In the genomic region with DNA sequence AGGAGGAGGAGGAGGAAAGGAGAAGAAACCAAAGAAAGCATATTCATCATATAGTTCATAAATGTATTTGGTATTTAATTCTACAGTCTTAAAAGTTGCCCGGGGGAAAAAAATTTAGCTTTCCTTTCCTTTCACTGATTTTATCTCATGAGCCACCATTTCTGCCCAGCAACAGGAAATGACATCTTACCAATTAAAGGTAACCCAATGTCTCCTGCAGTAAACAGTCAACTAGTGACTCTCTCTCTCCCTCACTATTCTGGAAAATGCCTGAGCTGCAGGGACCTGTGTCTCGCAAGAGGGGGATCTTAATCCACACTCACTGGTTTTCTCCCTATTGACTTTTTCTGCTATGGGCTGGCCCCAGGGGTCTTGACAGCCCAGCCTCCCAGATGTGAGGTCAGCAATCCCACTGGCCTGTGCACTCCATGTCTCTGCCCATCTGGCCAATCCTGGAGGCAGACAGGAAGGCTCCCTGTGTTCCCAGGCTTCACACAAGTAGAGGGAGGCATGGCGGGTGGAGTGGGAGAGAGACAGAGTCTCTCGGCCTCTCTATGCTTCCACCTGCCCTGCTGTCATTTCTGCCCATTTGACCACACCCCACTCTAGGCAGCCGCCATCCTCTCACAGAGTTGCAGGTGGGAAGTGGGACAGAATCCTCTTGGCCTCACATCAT, we compare ENCODE assay signal across 21 cellular contexts.
DNase-seq lines count a peak whose midpoint lies in the region; ATAC-seq and TF ChIP-seq lines count a peak whose summit lies in the region.
"Had no signal": no experiment of that assay in that cellular context is flagged by ENCODE, and none has a peak within 500 bp of the region (broad histone marks: within the 10 kb centered on the region; RNA-seq: fewer than 3 reads in every experiment).

No MANE protein-coding gene starts in this region.

- H3K27ac ChIP-seq in prostate gland: no peak overlapping the region
- H3K27ac ChIP-seq: brain microvascular endothelial cell, coronary artery, lower lobe of right lung, ovary had no signal

- intact Hi-C loops in prostate gland (cut with DNase I) (no loop called here), head of caudate nucleus (cut with DNase I) (loop anchor here (5.0 kb wide), 1 partner anchor 47 kb away; no protein-coding TSS in a partner anchor)

- 83% methylated on average over 5 of the region's 5 CpGs for WGBS in prostate gland

- H3K9me3 Mint-ChIP-seq in stimulated activated naive CD8-positive, alpha-beta T cell treated with anti-CD3 and anti-CD28 coated beads, Interleukin-15, Interleukin-2, amounts not matched to agents 100 ng/mL and 50 ng/mL, for 24 hours: no peaks in the 10 kb centered on the region
- peaks cover 0 to 8% of the 10 kb centered on the region in 2 donors for H3K9me3 Mint-ChIP-seq in stimulated activated naive CD8-positive, alpha-beta T cell treated with anti-CD3 and anti-CD28 coated beads, Interleukin-15, amount 100 ng/mL, for 72 hours
- H3K9me3 Mint-ChIP-seq: activated B cell treated with CpG ODN at 0.5 μM for 24 hours had no signal

- H3K27me3 Mint-ChIP-seq in stimulated activated naive CD8-positive, alpha-beta T cell treated with anti-CD3 and anti-CD28 coated beads, Interleukin-15, Interleukin-2, amounts not matched to agents 100 ng/mL and 50 ng/mL, for 24 hours: peaks cover 3% of the 10 kb centered on the region
- H3K27me3 Mint-ChIP-seq in stimulated activated naive CD8-positive, alpha-beta T cell treated with anti-CD3 and anti-CD28 coated beads, Interleukin-15, amount 100 ng/mL, for 72 hours: no peaks in the 10 kb centered on the region

- no peak overlapping the region for H3K4me3 ChIP-seq in prostate gland
- H3K4me3 ChIP-seq: coronary artery, lower lobe of right lung, ovary had no signal

- H3K36me3 Mint-ChIP-seq in stimulated activated naive CD8-positive, alpha-beta T cell treated with anti-CD3 and anti-CD28 coated beads, Interleukin-15, Interleukin-2, amounts not matched to agents 100 ng/mL and 50 ng/mL, for 24 hours (ENCODE audit: low read depth): no peaks in the 10 kb centered on the region

- no peak overlapping the region for H3K4me3 Mint-ChIP-seq in stimulated activated naive CD8-positive, alpha-beta T cell treated with anti-CD3 and anti-CD28 coated beads, Interleukin-15, Interleukin-2, amounts not matched to agents 100 ng/mL and 50 ng/mL, for 24 hours
- H3K4me3 Mint-ChIP-seq in stimulated activated naive CD8-positive, alpha-beta T cell treated with anti-CD3 and anti-CD28 coated beads, Interleukin-15, amount 100 ng/mL, for 72 hours: no peak overlapping the region
- H3K4me3 Mint-ChIP-seq: activated B cell treated with CpG ODN at 0.5 μM for 24 hours had no signal

- no peak for TF ChIP-seq POLR2A in prostate gland (IDR thresholded peaks at IDR 0.05)

- no peak for ATAC-seq in stimulated activated naive CD8-positive, alpha-beta T cell treated with anti-CD3 and anti-CD28 coated beads, Interleukin-15, Interleukin-2, amounts not matched to agents 100 U/mL and 50 U/mL, for 24 hours
- ATAC-seq in stimulated activated naive CD8-positive, alpha-beta T cell treated with anti-CD3 and anti-CD28 coated beads, Interleukin-15, amount 100 ng/mL, for 72 hours: no peak
- ATAC-seq: lower lobe of right lung had no signal

- peak overlapping the region; percentile 61 for H3K27ac Mint-ChIP-seq in stimulated activated naive CD8-positive, alpha-beta T cell treated with anti-CD3 and anti-CD28 coated beads, Interleukin-15, Interleukin-2, amounts not matched to agents 100 ng/mL and 50 ng/mL, for 24 hours
- peak overlapping the region; percentile 75 to 85 for H3K27ac Mint-ChIP-seq in stimulated activated naive CD8-positive, alpha-beta T cell treated with anti-CD3 and anti-CD28 coated beads, Interleukin-15, amount 100 ng/mL, for 72 hours
- H3K27ac Mint-ChIP-seq: activated B cell treated with CpG ODN at 0.5 μM for 24 hours had no signal

- H3K4me1 Mint-ChIP-seq in stimulated activated naive CD8-positive, alpha-beta T cell treated with anti-CD3 and anti-CD28 coated beads, Interleukin-15, Interleukin-2, amounts not matched to agents 100 ng/mL and 50 ng/mL, for 24 hours (ENCODE audit: low read depth): peaks cover 14% of the 10 kb centered on the region
- peaks cover 16% of the 10 kb centered on the region for H3K4me1 Mint-ChIP-seq in stimulated activated naive CD8-positive, alpha-beta T cell treated with anti-CD3 and anti-CD28 coated beads, Interleukin-15, amount 100 ng/mL, for 72 hours
- H3K4me1 Mint-ChIP-seq: activated B cell treated with CpG ODN at 0.5 μM for 24 hours had no signal

- no peaks in the 10 kb centered on the region for H3K9me3 ChIP-seq in prostate gland
- H3K9me3 ChIP-seq: lower lobe of right lung, ovary had no signal

- no peak for DNase-seq in stimulated activated naive CD8-positive, alpha-beta T cell treated with anti-CD3 and anti-CD28 coated beads, Interleukin-15, Interleukin-2, amounts not matched to agents 100 U/mL and 50 U/mL, for 24 hours
- DNase-seq in M059J (ENCODE audit: low read depth): peak; percentile 73
- peak; percentile 40 for DNase-seq in central memory CD4-positive, alpha-beta T cell
- DNase-seq in stimulated activated naive CD8-positive, alpha-beta T cell treated with anti-CD3 and anti-CD28 coated beads, Interleukin-15, amount 100 ng/mL, for 72 hours: no peak
- DNase-seq in prostate gland (ENCODE audit: low spot score): no peak
- no peak for DNase-seq in head of caudate nucleus
- no peak for DNase-seq in MV-4-11 (lab: John Stamatoyannopoulos, UW)
- DNase-seq: activated B cell treated with CpG ODN at 0.5 μM for 24 hours; brain microvascular endothelial cell; Calu3; hippocampal formation; KG1; lower lobe of right lung; NCI-H1092; NCI-H774; OCI-M1; ovary; SHP77 treated with DMSO at 0.1 percent for 48 hours; stimulated activated CD4-positive, alpha-beta T cell treated with anti-CD3 and anti-CD28 coated beads, Interleukin-2, amount 100 ng/mL, for 24 hours had no signal

- H3K36me3 ChIP-seq in prostate gland: no peaks in the 10 kb centered on the region
- H3K36me3 ChIP-seq: brain microvascular endothelial cell, lower lobe of right lung, ovary had no signal

- TF ChIP-seq CTCF in prostate gland (IDR thresholded peaks at IDR 0.05): no peak

- H3K27me3 ChIP-seq in prostate gland (replicated peaks; ENCODE audit: insufficient read depth): no peaks in the 10 kb centered on the region
- H3K27me3 ChIP-seq: brain microvascular endothelial cell, ovary had no signal

- H3K4me1 ChIP-seq in prostate gland (replicated peaks): no peaks in the 10 kb centered on the region

Comparison
In these comparisons a context has a peak if more than half of its experiments do, and no peak if none do; other contexts are left out.
1. DNase-seq: peak in M059J (single experiment) and central memory CD4-positive, alpha-beta T cell (single experiment); none in stimulated activated naive CD8-positive, alpha-beta T cell treated with anti-CD3 and anti-CD28 coated beads, Interleukin-15, Interleukin-2, amounts not matched to agents 100 U/mL and 50 U/mL, for 24 hours (single experiment), stimulated activated naive CD8-positive, alpha-beta T cell treated with anti-CD3 and anti-CD28 coated beads, Interleukin-15, amount 100 ng/mL, for 72 hours (0 of 2), prostate gland (single experiment), head of caudate nucleus (0 of 42) and MV-4-11 (single experiment).